22 cellular contexts compared by ENCODE assay signal in the genomic region with DNA sequence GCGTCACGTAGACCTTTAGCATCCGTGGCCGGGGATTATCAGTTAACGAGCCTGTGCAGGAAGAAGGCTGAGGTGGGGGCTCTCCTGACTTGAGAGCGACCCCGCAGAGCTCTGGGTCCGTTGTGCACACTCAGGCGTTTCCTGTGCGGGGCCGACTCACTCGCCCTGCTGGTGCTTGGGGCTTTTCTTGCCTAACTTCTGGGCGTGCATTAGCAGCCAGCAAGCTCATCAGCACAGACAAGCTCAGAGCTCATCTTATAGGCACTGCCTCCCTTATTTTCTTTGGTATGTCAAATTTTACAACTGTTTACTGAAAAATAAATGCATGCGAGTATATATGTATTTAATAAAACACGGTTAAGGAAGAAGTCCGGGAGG.
"Had no signal": no experiment of that assay in that cellular context is flagged by ENCODE, and none has a peak within 500 bp of the region (broad histone marks: within the 10 kb centered on the region; RNA-seq: fewer than 3 reads in every experiment).

No MANE protein-coding gene starts in this region.

- H3K4me1 Mint-ChIP-seq: mesothelial cell of epicardium; stimulated activated naive B cell treated with anti-CD40 and anti-IgM and Interleukin-4, amounts not matched to agents 10 μg/mL and 1 μg/mL and 100 μg/mL, for 72 hours had no signal

- H3K27ac ChIP-seq: dorsolateral prefrontal cortex, pancreas, right lobe of liver, suprapubic skin, transverse colon had no signal

- ATAC-seq: mucosa of descending colon; natural killer cell treated with Interleukin-12 subunit alpha and Interleukin-12 subunit beta and Interleukin-15 and Interleukin-18, amount 100 ng/mL, for 72 hours; pancreas; stimulated activated naive B cell treated with anti-CD40 and anti-IgM and Interleukin-4, amounts not matched to agents 10 μg/mL and 1 μg/mL and 100 μg/mL, for 72 hours had no signal

- FAIRE-seq: colon, frontal cortex, keratinocyte, pancreas, small intestine had no signal

- H3K36me3 ChIP-seq: pancreas, right lobe of liver, suprapubic skin, transverse colon, vagina had no signal

- H3K27me3 ChIP-seq: dorsolateral prefrontal cortex, pancreas, right lobe of liver, suprapubic skin, transverse colon, vagina had no signal

- H3K4me3 Mint-ChIP-seq: mesothelial cell of epicardium; naive B cell; natural killer cell treated with Interleukin-12 subunit alpha and Interleukin-12 subunit beta and Interleukin-15 and Interleukin-18, amount 100 ng/mL, for 72 hours; stimulated activated naive B cell treated with anti-CD40 and anti-IgM and Interleukin-4, amounts not matched to agents 10 μg/mL and 1 μg/mL and 100 μg/mL, for 72 hours; stimulated activated naive CD8-positive, alpha-beta T cell treated with anti-CD3 and anti-CD28 coated beads, Interleukin-15, Interleukin-2, amounts not matched to agents 100 ng/mL and 50 ng/mL, for 24 hours had no signal

- H3K4me1 ChIP-seq: pancreas, right lobe of liver, suprapubic skin, transverse colon had no signal

- DNase-seq: dorsolateral prefrontal cortex; effector CD4-positive, alpha-beta T cell; mesenchymal stem cell; mucosa of descending colon; naive B cell; occipital lobe; retina; right lobe of liver; small intestine; stimulated activated CD4-positive, alpha-beta T cell treated with anti-CD3 and anti-CD28 coated beads, Interleukin-15, amount 100 ng/mL, for 24 hours; stimulated activated CD4-positive, alpha-beta T cell treated with anti-CD3 and anti-CD28 coated beads, Interleukin-2, amount 100 ng/mL, for 48 hours; stimulated activated naive B cell treated with anti-CD40 and anti-IgM and Interleukin-4, amounts not matched to agents 10 μg/mL and 1 μg/mL and 100 μg/mL, for 72 hours; transverse colon had no signal

- H3K27ac Mint-ChIP-seq: mesothelial cell of epicardium; naive B cell; natural killer cell treated with Interleukin-12 subunit alpha and Interleukin-12 subunit beta and Interleukin-15 and Interleukin-18, amount 100 ng/mL, for 72 hours; stimulated activated naive B cell treated with anti-CD40 and anti-IgM and Interleukin-4, amounts not matched to agents 10 μg/mL and 1 μg/mL and 100 μg/mL, for 72 hours; stimulated activated naive CD8-positive, alpha-beta T cell treated with anti-CD3 and anti-CD28 coated beads, Interleukin-15, Interleukin-2, amounts not matched to agents 100 ng/mL and 50 ng/mL, for 24 hours had no signal

- H3K9me3 Mint-ChIP-seq: mesothelial cell of epicardium; naive B cell; natural killer cell treated with Interleukin-12 subunit alpha and Interleukin-12 subunit beta and Interleukin-15 and Interleukin-18, amount 100 ng/mL, for 72 hours; stimulated activated naive CD8-positive, alpha-beta T cell treated with anti-CD3 and anti-CD28 coated beads, Interleukin-15, Interleukin-2, amounts not matched to agents 100 ng/mL and 50 ng/mL, for 24 hours had no signal

- H3K4me3 ChIP-seq: dorsolateral prefrontal cortex, mucosa of descending colon, pancreas, right lobe of liver, suprapubic skin, transverse colon, vagina had no signal

- H3K27me3 Mint-ChIP-seq: naive B cell; natural killer cell treated with Interleukin-12 subunit alpha and Interleukin-12 subunit beta and Interleukin-15 and Interleukin-18, amount 100 ng/mL, for 72 hours; stimulated activated naive CD8-positive, alpha-beta T cell treated with anti-CD3 and anti-CD28 coated beads, Interleukin-15, Interleukin-2, amounts not matched to agents 100 ng/mL and 50 ng/mL, for 24 hours had no signal

- H3K9me3 ChIP-seq: mucosa of descending colon, pancreas, right lobe of liver, suprapubic skin, transverse colon, vagina had no signal

- H3K36me3 Mint-ChIP-seq: naive B cell; natural killer cell treated with Interleukin-12 subunit alpha and Interleukin-12 subunit beta and Interleukin-15 and Interleukin-18, amount 100 ng/mL, for 72 hours had no signal
